9 cellular contexts compared by ENCODE assay signal in the genomic region with DNA sequence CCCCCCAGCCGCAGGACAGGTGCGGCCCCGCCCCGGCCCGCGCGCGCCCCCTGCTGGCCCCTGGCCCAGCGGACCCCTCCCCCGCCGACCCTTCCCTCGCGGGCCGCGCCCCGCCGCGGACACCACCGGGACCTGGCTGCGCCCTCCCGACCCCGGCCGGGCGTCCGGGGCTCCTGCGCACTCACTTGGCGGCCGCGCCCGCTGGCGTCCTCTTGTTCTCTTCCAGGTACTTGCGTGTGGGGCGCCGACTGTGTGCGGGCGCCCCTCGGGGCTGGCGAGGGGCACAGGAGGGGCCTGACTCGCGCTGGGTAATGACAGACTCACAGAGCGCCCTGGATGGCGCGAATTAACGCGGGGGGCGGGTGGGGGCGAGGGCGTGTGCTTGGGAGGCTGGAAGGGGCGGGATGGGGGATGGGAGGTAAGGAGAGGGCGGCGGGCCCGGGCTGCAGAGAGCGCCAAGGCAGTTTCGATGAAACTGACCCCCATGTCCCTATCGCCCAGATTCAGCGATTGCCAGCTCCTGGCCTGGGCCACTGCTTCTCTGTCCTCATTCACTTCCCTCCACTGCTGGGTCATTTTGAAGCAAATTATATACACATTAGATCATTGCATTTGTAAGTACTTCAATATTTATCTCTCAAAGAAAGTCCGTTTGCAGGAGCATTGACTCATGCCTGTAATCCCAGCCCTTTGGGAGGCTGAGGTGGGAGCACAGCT. TPM values are rescaled to one million over a fixed set of nuclear protein-coding genes. Genes with fewer than 3 reads are reported as not detected.
DNase-seq lines count a peak whose midpoint lies in the region; ATAC-seq, FAIRE-seq and TF ChIP-seq lines count a peak whose summit lies in the region.
"Had no signal": no experiment of that assay in that cellular context is flagged by ENCODE, and none has a peak within 500 bp of the region (broad histone marks: within the 10 kb centered on the region; RNA-seq: fewer than 3 reads in every experiment).

No MANE protein-coding gene starts in this region.

- peaks cover 9% of the 10 kb centered on the region; the same call in 1 of the 2 replicates for H3K23me2 ChIP-seq in H1 (ENCODE audit: low read depth, low read length)

- H3K79me1 ChIP-seq in H1 (ENCODE audit: low read depth, low read length): peaks cover 8% of the 10 kb centered on the region

- TF ChIP-seq RAD21 in H1 (IDR thresholded peaks at IDR 0.05 in 1 of 2, conservative IDR thresholded peaks at IDR 0.05 in 1 of 2; ENCODE audit: low read depth in 2 of 2, low read length in 2 of 2): peak in 1 of 2 experiments; percentile 9; a peak in 1 of 4 replicates

- H2AFZ ChIP-seq in H1 (ENCODE audit: low read length): no peak overlapping the region

- H3K36me3 ChIP-seq in H1 (ENCODE audit: control insufficient read depth in 2 of 4, insufficient read depth in 4 of 4, low read length in 3 of 4) (peaks cover 0 to 6% (median 3%) of the 10 kb centered on the region in 4 experiments; a peak in 3 of 8 replicates), muscle layer of colon (ENCODE audit: insufficient read depth, low read length) (no peaks in the 10 kb centered on the region), thyroid gland (no peaks in the 10 kb centered on the region)

- H4K8ac ChIP-seq in H1 (ENCODE audit: extremely low read depth, insufficient read depth, low read length): peak overlapping the region; percentile 96; the same call in 1 of the 2 replicates

- H3K4me3 ChIP-seq in H1 (ENCODE audit: extremely low read depth in 1 of 4, insufficient read depth in 2 of 4, low read depth in 3 of 4, low read length in 4 of 4) (peak overlapping the region; percentile 40 to 85 (median 65)), muscle layer of colon (ENCODE audit: low read depth in 1 of 2, low read length in 2 of 2) (peak overlapping the region; percentile 32 to 65), thyroid gland (replicated peaks in 1 of 3) (peak overlapping the region; percentile 27 to 73 (median 65))

- H3K4me1 ChIP-seq in H1 (replicated peaks in 1 of 4; ENCODE audit: control insufficient read depth in 3 of 4, insufficient read depth in 4 of 4, low read length in 3 of 4): peaks cover 8 to 12% (median 8%) of the 10 kb centered on the region in 4 experiments; a peak in 6 of 7 replicates
- peaks cover 20% of the 10 kb centered on the region for H3K4me1 ChIP-seq in muscle layer of colon (ENCODE audit: insufficient read depth, low read length)
- peaks cover 20 to 27% of the 10 kb centered on the region in 2 donors for H3K4me1 ChIP-seq in thyroid gland

- TF ChIP-seq EP300 in H1 (IDR thresholded peaks at IDR 0.05; ENCODE audit: borderline replicate concordance in 1 of 2, low read depth in 2 of 2, low read length in 2 of 2): no peak; a peak in 2 of 3 replicates

- H3K4me2 ChIP-seq in H1 (ENCODE audit: insufficient read depth in 1 of 2, low read depth in 2 of 2, low read length in 2 of 2): peak overlapping the region; percentile 75 to 94

- TF ChIP-seq POLR2A in H1 (IDR thresholded peaks at IDR 0.05; ENCODE audit: control extremely low read depth in 1 of 2, low read depth in 2 of 2, low read length in 2 of 2): no peak; a peak in 1 of 3 replicates
- TF ChIP-seq POLR2A in thyroid gland (IDR thresholded peaks at IDR 0.05): no peak

- H3K9ac ChIP-seq in H1 (replicated peaks in 1 of 4; ENCODE audit: extremely low read depth in 1 of 4, low read depth in 3 of 4, low read length in 3 of 4) (peak overlapping the region; percentile 67 to 89 (median 70)), muscle layer of colon (ENCODE audit: low read length) (no peak overlapping the region)

- H4K20me1 ChIP-seq in H1 (replicated peaks in 1 of 2; ENCODE audit: control insufficient read depth in 1 of 2, insufficient read depth in 2 of 2, low read length in 2 of 2): peaks cover 8 to 16% of the 10 kb centered on the region in 2 experiments

- H3K18ac ChIP-seq in H1 (ENCODE audit: extremely low read depth, low read length): peak overlapping the region; percentile 71; the same call in 1 of the 2 replicates

- H3K27ac ChIP-seq in H1 (ENCODE audit: low read depth, low read length) (peak overlapping the region; percentile 61; the same call in 1 of the 2 replicates), muscle layer of colon (ENCODE audit: low read depth, low read length) (no peak overlapping the region), thyroid gland (peak overlapping the region in 1 of 3 donors; percentile 46)

- H2BK5ac ChIP-seq in H1 (ENCODE audit: low read depth, low read length): peak overlapping the region; percentile 71

- peak; percentile 45 for TF ChIP-seq CTCF in GM12873 (IDR thresholded peaks at IDR 0.05; ENCODE audit: insufficient read depth, low read depth, low read length, missing control alignments)
- peak in 2 of 3 experiments; percentile 45 to 62; a peak in 3 of 4 replicates for TF ChIP-seq CTCF in H1 (IDR thresholded peaks at IDR 0.05; ENCODE audit: control extremely low read depth in 1 of 3, insufficient read depth in 1 of 3, low read depth in 1 of 3, low read length in 3 of 3)
- TF ChIP-seq CTCF in thyroid gland (IDR thresholded peaks at IDR 0.05): peak in 3 of 6 experiments; percentile 36 to 60 (median 45)

- no peak for FAIRE-seq in H1 (lab: Jason Lieb, UNC)
- FAIRE-seq: frontal cortex had no signal

- no peak overlapping the region for H2BK15ac ChIP-seq in H1 (ENCODE audit: low read length)

- intact Hi-C loops in thyroid gland (cut with DNase I): no loop called here

- H3K9me3 ChIP-seq in H1 (ENCODE audit: insufficient read depth in 2 of 2, low read depth in 1 of 2, low read length in 1 of 2): no peaks in the 10 kb centered on the region
- no peaks in the 10 kb centered on the region for H3K9me3 ChIP-seq in muscle layer of colon (ENCODE audit: low read length)
- H3K9me3 ChIP-seq in thyroid gland: no peaks in the 10 kb centered on the region

- DNase-seq in NCI-H1092 treated with DMSO at 0.1 percent for 48 hours (lab: John Stamatoyannopoulos, UW): peak; percentile 63
- DNase-seq in activated CD4-positive, alpha-beta T cell treated with anti-CD3 and anti-CD28 coated beads for 48 hours: peak; percentile 45
- peak in 1 of 2 experiments; percentile 85 for DNase-seq in H1 (ENCODE audit: low read depth in 1 of 2, low spot score in 2 of 2)
- peak; percentile 33 to 44 for DNase-seq in thyroid gland

- peak overlapping the region; percentile 70 for H2BK120ac ChIP-seq in H1 (replicated peaks; ENCODE audit: low read depth, low read length)

- no peak overlapping the region for H3K4ac ChIP-seq in H1 (replicated peaks; ENCODE audit: insufficient read length, low read depth, low read length)

- CTCF ChIA-PET in H1 (lab: Charles Lee; ENCODE audit: partially characterized antibody): interaction anchor here (0.6 to 2.0 kb wide), 6 partner anchors 18 to 305 kb away, joined by 3 to 6 read pairs (median 4); partner anchors contain the start of genes MC1R and TUBB3

- ATAC-seq in GM19035 (IDR thresholded peaks at IDR 0.05; ENCODE audit: unreplicated experiment) (no peak), GM18868 (IDR thresholded peaks at IDR 0.05; ENCODE audit: unreplicated experiment) (no peak)

- H3K79me2 ChIP-seq in H1 (ENCODE audit: control insufficient read depth in 1 of 2, insufficient read depth in 2 of 2, low read length in 2 of 2): peaks cover 0 to 12% of the 10 kb centered on the region in 2 experiments; a peak in 2 of 4 replicates

- H3K23ac ChIP-seq in H1 (ENCODE audit: insufficient read length): no peak overlapping the region

- H4K91ac ChIP-seq in H1 (replicated peaks; ENCODE audit: insufficient read length, low read length): peak overlapping the region; percentile 52

- H2BK12ac ChIP-seq in H1 (ENCODE audit: low read depth, low read length): peak overlapping the region; percentile 86; the same call in 1 of the 2 replicates

- peak overlapping the region; percentile 34 for H4K5ac ChIP-seq in H1 (ENCODE audit: insufficient read length, low read depth, low read length)

- peak overlapping the region; percentile 79; the same call in 1 of the 2 replicates for H2AK5ac ChIP-seq in H1 (ENCODE audit: low read depth, low read length)

- POLR2A ChIA-PET in H1 (lab: Charles Lee; ENCODE audit: partially characterized antibody): interaction anchor here (0.6 to 12.1 kb wide), 14 partner anchors 8 to 315 kb away, joined by 3 to 81 read pairs (median 8); partner anchors contain the start of genes MC1R and TUBB3

- 0 out of 2 replicates have a peak overlapping the region, but pooled peaks have one; percentile 21 for H2BK20ac ChIP-seq in H1 (ENCODE audit: low read length)

- H3K27me3 ChIP-seq in H1 (replicated peaks in 1 of 4; ENCODE audit: control insufficient read depth in 3 of 4, extremely low read depth in 1 of 4, insufficient read depth in 3 of 4, low read length in 3 of 4): no peaks in the 10 kb centered on the region; a peak in 2 of 7 replicates
- H3K27me3 ChIP-seq in muscle layer of colon (ENCODE audit: control insufficient read depth in 1 of 2, insufficient read depth in 2 of 2, low read length in 2 of 2): no peaks in the 10 kb centered on the region
- H3K27me3 ChIP-seq in thyroid gland: no peaks in the 10 kb centered on the region

- H3K14ac ChIP-seq in H1 (ENCODE audit: insufficient read length): peak overlapping the region; percentile 68

- peak overlapping the region; percentile 93 for H3K56ac ChIP-seq in H1 (replicated peaks; ENCODE audit: insufficient read length, low read depth, low read length)

- WGBS in H1 (ENCODE audit: extremely low coverage in 1 of 2, insufficient coverage in 1 of 2, insufficient read length in 1 of 2, insufficient replicate concordance in 2 of 2, low coverage in 1 of 2, low lambda C conversion rate in 2 of 2, missing lambda C conversion rate in 1 of 2), 2 experiments: 6% methylated on average over 11 of the region's 57 CpGs; no CpG with 5 or more reads in 1 of the 2 experiments
- WGBS in thyroid gland, 2 donors: 2 to 4% methylated on average over 12 to 20 of the region's 57 CpGs

RNA-seq across cellular contexts. Expression of gene DBNDD1, which starts 0.4 kb away (rescaled TPM):
- 69.9 and 76.0 TPM in 2 replicates for total RNA-seq in H1 (2021; fragmentation: NEBNext Ultra II Directional; extraction: Animal tissue kit (Norgen Biotek cat#: 25700))
- 92.6 and 128 TPM in 2 replicates for polyA plus RNA-seq in H1 (2011; rRNA removed)
- polyA plus RNA-seq in H1 (2011; cell fraction: cytosol; rRNA removed): 67.3 TPM
- 98.2 TPM for polyA plus RNA-seq in H1 (2011; cell fraction: nucleus; rRNA removed)
- polyA plus RNA-seq in H1 (2012, experiment 1 of 2): 57.0 to 79.5 TPM (median 70.2 TPM) in 4 replicates
- 80.6 TPM for polyA plus RNA-seq in H1 (2012, experiment 2 of 2)
- polyA plus RNA-seq in H1 (2013, experiment 1 of 2): 57.0 TPM
- 59.8 TPM for polyA plus RNA-seq in H1 (2013, experiment 2 of 2)
- polyA minus RNA-seq in H1 (2011; rRNA and poly(A)+ RNA removed): 32.9 and 39.2 TPM in 2 replicates
- polyA minus RNA-seq in H1 (2011; cell fraction: cytosol; rRNA and poly(A)+ RNA removed): 49.4 TPM
- polyA minus RNA-seq in H1 (2011; cell fraction: nucleus; rRNA and poly(A)+ RNA removed): 43.7 TPM
- total RNA-seq in thyroid gland: 10 to 100 TPM in 2 of 4 donors, 1 to 10 TPM in 2; 7.4 to 12.8 (median 10.3) TPM

RNA-seq across cellular contexts. Expression of gene PRDM7, which starts 57.4 kb away (rescaled TPM):
- total RNA-seq in H1 (2021; fragmentation: NEBNext Ultra II Directional; extraction: Animal tissue kit (Norgen Biotek cat#: 25700)): not detected in 2 replicates
- polyA plus RNA-seq in H1 (2011; rRNA removed): 0.02 TPM in 1 of 2 replicates, not detected in the other
- not detected for polyA plus RNA-seq in H1 (2011; cell fraction: cytosol; rRNA removed)
- not detected for polyA plus RNA-seq in H1 (2011; cell fraction: nucleus; rRNA removed)
- polyA plus RNA-seq in H1 (2012, experiment 1 of 2): 0.15 to 0.20 TPM in 2 of 4 replicates, not detected in the others
- polyA plus RNA-seq in H1 (2012, experiment 2 of 2): not detected
- not detected for polyA plus RNA-seq in H1 (2013, experiment 1 of 2)
- not detected for polyA plus RNA-seq in H1 (2013, experiment 2 of 2)
- polyA minus RNA-seq in H1 (2011; rRNA and poly(A)+ RNA removed): not detected in 2 replicates
- polyA minus RNA-seq in H1 (2011; cell fraction: cytosol; rRNA and poly(A)+ RNA removed): not detected
- polyA minus RNA-seq in H1 (2011; cell fraction: nucleus; rRNA and poly(A)+ RNA removed): not detected
- not detected for total RNA-seq in thyroid gland
- total RNA-seq: frontal cortex had no signal
